ENCODE assay signal across 10 cellular contexts in the genomic region with DNA sequence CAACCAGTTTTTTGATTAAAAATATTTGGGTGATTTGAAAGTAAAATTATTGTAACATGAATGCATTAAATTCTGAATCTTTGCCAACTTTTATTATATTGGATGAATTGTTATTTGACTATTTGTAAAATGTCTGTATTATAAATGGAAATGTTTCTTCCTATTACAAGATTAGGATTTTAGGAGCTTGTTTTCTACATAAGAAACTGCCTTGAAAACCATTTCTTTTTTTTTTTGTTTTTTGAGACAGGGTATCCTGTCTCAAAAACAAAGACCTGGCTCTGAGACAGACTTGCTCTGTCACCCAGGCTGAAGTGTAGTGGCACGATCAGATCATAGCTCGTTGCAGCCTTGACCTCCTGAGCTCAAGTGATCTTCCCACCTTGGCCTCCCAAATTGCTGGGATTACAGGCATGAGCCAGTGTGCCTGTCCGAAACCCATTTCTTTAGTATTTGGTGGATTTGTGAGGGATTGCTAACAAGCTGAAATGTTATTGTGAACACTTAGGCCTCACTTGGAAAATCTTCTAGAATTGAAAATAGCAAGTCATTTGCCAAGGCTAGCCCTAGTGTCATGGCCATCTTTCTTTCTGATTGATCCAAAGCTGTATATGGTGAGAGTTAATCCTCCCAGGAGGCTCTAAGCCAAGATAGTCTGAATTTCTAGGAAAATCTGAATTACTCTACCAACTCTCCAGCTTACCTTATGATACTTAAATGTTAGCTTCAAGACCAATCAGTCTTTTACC.
DNase-seq lines count a peak whose midpoint lies in the region; FAIRE-seq and TF ChIP-seq lines count a peak whose summit lies in the region.
"Had no signal": no experiment of that assay in that cellular context is flagged by ENCODE, and none has a peak within 500 bp of the region (broad histone marks: within the 10 kb centered on the region; RNA-seq: fewer than 3 reads in every experiment).

No MANE protein-coding gene starts in this region.

- no peaks in the 10 kb centered on the region for H3K9me2 ChIP-seq in GM23248 (ENCODE audit: insufficient read depth)

- H3K9ac ChIP-seq in GM23248 (peak overlapping the region; percentile 59; the same call in 1 of the 2 replicates), keratinocyte (ENCODE audit: control insufficient read depth, extremely low read depth, insufficient read depth, low read length) (peak overlapping the region; percentile 29), skeletal muscle satellite cell (ENCODE audit: low read depth, low read length) (peak overlapping the region; percentile 23)

- DNase-seq in GM23248 (no peak), adrenal gland (peak in 3 of 7 donors; percentile 40 to 46 (median 44)), keratinocyte (ENCODE audit: low read depth, low spot score) (no peak), islet precursor cell (no peak), NOMO-1 treated with dmso at 0.1 percent for 144 hours (lab: John Stamatoyannopoulos, UW; ENCODE audit: unreplicated experiment) (no peak), NK-92 (lab: John Stamatoyannopoulos, UW; ENCODE audit: unreplicated experiment) (no peak), HTR-8/SVneo (ENCODE audit: insufficient read length, low spot score) (no peak)
- DNase-seq: naive B cell, NCI-H187 treated with DMSO at 0.1 percent for 48 hours had no signal

- peaks cover 84% of the 10 kb centered on the region for H3K4me1 ChIP-seq in GM23248 (ENCODE audit: insufficient read depth)
- peaks cover 66 to 87% of the 10 kb centered on the region in 2 donors for H3K4me1 ChIP-seq in adrenal gland (replicated peaks in 1 of 2)
- peaks cover 73% of the 10 kb centered on the region for H3K4me1 ChIP-seq in keratinocyte (ENCODE audit: control insufficient read depth, extremely low read depth, insufficient read depth, low read length)
- H3K4me1 ChIP-seq in skeletal muscle satellite cell (ENCODE audit: control insufficient read depth, insufficient read depth, low read length) = peaks cover 80% of the 10 kb centered on the region

- in situ Hi-C loops in GM23248 (cut with MboI) = no loop called here

- no peak for TF ChIP-seq POLR2A in adrenal gland (IDR thresholded peaks at IDR 0.05)

- H3K27ac ChIP-seq in GM23248 (peak overlapping the region; percentile 91), adrenal gland (peak overlapping the region; percentile 27 to 87 (median 73)), keratinocyte (ENCODE audit: control insufficient read depth, insufficient read depth, low read length) (peak overlapping the region; percentile 70)

- TF ChIP-seq CTCF in adrenal gland (IDR thresholded peaks at IDR 0.05) (no peak), keratinocyte (optimal IDR thresholded peaks at IDR 0.05 in 1 of 3, IDR thresholded peaks at IDR 0.05 in 1 of 3, conservative IDR thresholded peaks at IDR 0.05 in 1 of 3; ENCODE audit: extremely low read depth in 1 of 3, insufficient read depth in 2 of 3, low read length in 3 of 3) (no peak)

- H3K27me3 ChIP-seq in GM23248 (replicated peaks; ENCODE audit: insufficient read depth) = no peaks in the 10 kb centered on the region
- no peaks in the 10 kb centered on the region for H3K27me3 ChIP-seq in adrenal gland
- H3K27me3 ChIP-seq in keratinocyte (ENCODE audit: control insufficient read depth, extremely low read depth, insufficient read depth, low read length) = no peaks in the 10 kb centered on the region
- no peaks in the 10 kb centered on the region for H3K27me3 ChIP-seq in skeletal muscle satellite cell (ENCODE audit: control insufficient read depth, insufficient read depth, low read length)

- H3K9me1 ChIP-seq in keratinocyte (ENCODE audit: control insufficient read depth, extremely low read depth, insufficient read depth, low read length) = peaks cover 5% of the 10 kb centered on the region

- peaks cover 97% of the 10 kb centered on the region for H3K79me2 ChIP-seq in GM23248 (ENCODE audit: insufficient read depth)
- peaks cover 62% of the 10 kb centered on the region for H3K79me2 ChIP-seq in keratinocyte (ENCODE audit: control insufficient read depth, insufficient read depth, low read length)

- H3K4me3 ChIP-seq in GM23248 (no peak overlapping the region), adrenal gland (no peak overlapping the region), keratinocyte (ENCODE audit: control insufficient read depth in 2 of 3, extremely low read depth in 1 of 3, insufficient read depth in 2 of 3, low read depth in 1 of 3, low read length in 3 of 3) (no peak overlapping the region), skeletal muscle satellite cell (ENCODE audit: low read length) (no peak overlapping the region)

- H3K4me2 ChIP-seq in GM23248 (ENCODE audit: unreplicated experiment) = peak overlapping the region; percentile 55
- H3K4me2 ChIP-seq in keratinocyte (ENCODE audit: control insufficient read depth, extremely low read depth, insufficient read depth, low read depth, low read length) = no peak overlapping the region
- peak overlapping the region; percentile 60 for H3K4me2 ChIP-seq in skeletal muscle satellite cell (ENCODE audit: low read length)

- dilution Hi-C loops in keratinocyte (cut with MboI; ENCODE audit: extremely low pct_ligation_motif_present, low sequenced_read_pairs) = no loop called here

- H3K36me3 ChIP-seq in GM23248 (ENCODE audit: low read depth) (peaks cover 10% of the 10 kb centered on the region; the same call in 1 of the 2 replicates), adrenal gland (replicated peaks in 1 of 2) (no peaks in the 10 kb centered on the region), keratinocyte (ENCODE audit: control insufficient read depth in 2 of 2, extremely low read depth in 1 of 2, insufficient read depth in 2 of 2, low read length in 2 of 2) (peaks cover 2 to 11% of the 10 kb centered on the region in 2 experiments), skeletal muscle satellite cell (ENCODE audit: insufficient read depth, low read length) (peaks cover 23% of the 10 kb centered on the region)

- intact Hi-C loops in adrenal gland (cut with DNase I) = no loop called here

- H2AFZ ChIP-seq in GM23248 = no peak overlapping the region
- H2AFZ ChIP-seq in keratinocyte (ENCODE audit: control insufficient read depth, low read length) = no peak overlapping the region

- H4K20me1 ChIP-seq in GM23248 (ENCODE audit: insufficient read depth) (peaks cover 12% of the 10 kb centered on the region; the same call in 1 of the 2 replicates), keratinocyte (ENCODE audit: control insufficient read depth, extremely low read depth, insufficient read depth, low read length) (peaks cover 4% of the 10 kb centered on the region)

- no peaks in the 10 kb centered on the region for H3K9me3 ChIP-seq in GM23248 (ENCODE audit: low read depth)
- no peaks in the 10 kb centered on the region for H3K9me3 ChIP-seq in adrenal gland (replicated peaks in 1 of 3)
- no peaks in the 10 kb centered on the region for H3K9me3 ChIP-seq in keratinocyte (ENCODE audit: control insufficient read depth, low read depth, low read length)
- peaks cover 4% of the 10 kb centered on the region for H3K9me3 ChIP-seq in skeletal muscle satellite cell (replicated peaks; ENCODE audit: low read length)

- WGBS in GM23248 (ENCODE audit: low coverage in 1 of 2, low lambda C conversion rate in 2 of 2, missing lambda C conversion rate in 2 of 2), 2 experiments = 75 to 87% methylated on average over 3 of the region's 3 CpGs
- 29 to 40% (median 34%) methylated on average over 3 of the region's 3 CpGs for WGBS in adrenal gland, 4 donors

- FAIRE-seq in keratinocyte (lab: Jason Lieb, UNC) = no peak
- FAIRE-seq in HTR-8/SVneo (lab: Jason Lieb, UNC) = no peak

- peaks cover 98% of the 10 kb centered on the region for H3F3A ChIP-seq in GM23248 (ENCODE audit: insufficient read depth)
